ENCODE assay signal across 2 cellular contexts in the genomic region with DNA sequence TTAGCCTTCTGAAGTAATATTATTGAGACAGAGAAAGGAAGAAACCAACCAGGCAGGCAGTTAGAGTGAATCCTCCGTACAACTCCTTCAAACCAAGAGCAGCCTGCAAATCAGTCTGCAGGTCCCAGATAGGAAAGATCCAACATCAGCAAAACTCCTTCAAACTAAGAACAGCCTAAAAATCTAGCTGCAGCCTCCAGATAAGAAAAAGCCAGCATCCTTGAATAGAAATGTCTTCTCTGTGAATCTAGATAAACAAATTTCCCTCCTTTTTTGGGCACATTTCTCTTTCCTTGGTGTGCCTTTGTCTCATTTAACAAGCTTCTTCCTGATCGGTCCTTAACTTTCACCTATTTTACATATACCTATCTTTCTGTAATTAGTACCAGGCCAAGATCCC.
TF ChIP-seq lines count a peak whose summit lies in the region.

No MANE protein-coding gene starts in this region.

TF ChIP-seq in SK-N-SH, 30 proteins besides CTCF, POLR2A, EP300 and RAD21 (continued from another document):
- TF ChIP-seq, protein P1, sequence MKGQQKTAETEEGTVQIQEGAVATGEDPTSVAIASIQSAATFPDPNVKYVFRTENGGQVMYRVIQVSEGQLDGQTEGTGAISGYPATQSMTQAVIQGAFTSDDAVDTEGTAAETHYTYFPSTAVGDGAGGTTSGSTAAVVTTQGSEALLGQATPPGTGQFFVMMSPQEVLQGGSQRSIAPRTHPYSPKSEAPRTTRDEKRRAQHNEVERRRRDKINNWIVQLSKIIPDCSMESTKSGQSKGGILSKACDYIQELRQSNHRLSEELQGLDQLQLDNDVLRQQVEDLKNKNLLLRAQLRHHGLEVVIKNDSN (IDR thresholded peaks at IDR 0.05; ENCODE audit: borderline replicate concordance, low read depth), result no peak
- TF ChIP-seq EZH2phosphoT487 (IDR thresholded peaks at IDR 0.05; ENCODE audit: borderline replicate concordance, low read depth), result no peak
- TF ChIP-seq GATA2 (CRISPR knock-in tag; IDR thresholded peaks at IDR 0.05), result no peak
- TF ChIP-seq, protein P2, sequence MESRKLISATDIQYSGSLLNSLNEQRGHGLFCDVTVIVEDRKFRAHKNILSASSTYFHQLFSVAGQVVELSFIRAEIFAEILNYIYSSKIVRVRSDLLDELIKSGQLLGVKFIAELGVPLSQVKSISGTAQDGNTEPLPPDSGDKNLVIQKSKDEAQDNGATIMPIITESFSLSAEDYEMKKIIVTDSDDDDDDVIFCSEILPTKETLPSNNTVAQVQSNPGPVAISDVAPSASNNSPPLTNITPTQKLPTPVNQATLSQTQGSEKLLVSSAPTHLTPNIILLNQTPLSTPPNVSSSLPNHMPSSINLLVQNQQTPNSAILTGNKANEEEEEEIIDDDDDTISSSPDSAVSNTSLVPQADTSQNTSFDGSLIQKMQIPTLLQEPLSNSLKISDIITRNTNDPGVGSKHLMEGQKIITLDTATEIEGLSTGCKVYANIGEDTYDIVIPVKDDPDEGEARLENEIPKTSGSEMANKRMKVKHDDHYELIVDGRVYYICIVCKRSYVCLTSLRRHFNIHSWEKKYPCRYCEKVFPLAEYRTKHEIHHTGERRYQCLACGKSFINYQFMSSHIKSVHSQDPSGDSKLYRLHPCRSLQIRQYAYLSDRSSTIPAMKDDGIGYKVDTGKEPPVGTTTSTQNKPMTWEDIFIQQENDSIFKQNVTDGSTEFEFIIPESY (IDR thresholded peaks at IDR 0.05; ENCODE audit: borderline replicate concordance, low read depth), result no peak
- no peak for TF ChIP-seq MEF2A (IDR thresholded peaks at IDR 0.05; ENCODE audit: borderline replicate concordance, low read depth)
- no peak for TF ChIP-seq FOXM1 (IDR thresholded peaks at IDR 0.05; ENCODE audit: low read depth)
- TF ChIP-seq RXRA (IDR thresholded peaks at IDR 0.05; ENCODE audit: borderline replicate concordance, low read depth), result no peak
- TF ChIP-seq CHD2 (IDR thresholded peaks at IDR 0.05; ENCODE audit: low read length, partially characterized antibody), result no peak
- no peak for TF ChIP-seq POLR2AphosphoS5 (IDR thresholded peaks at IDR 0.05; ENCODE audit: low read depth, low read length)
- TF ChIP-seq NFIC (IDR thresholded peaks at IDR 0.05; ENCODE audit: borderline replicate concordance), result no peak
TF ChIP-seq in SK-N-SH: peak in this region for 0.

TF ChIP-seq in SK-N-SH treated with all-trans-retinoic acid at 6 μM for 48 hours, 23 proteins besides CTCF, POLR2A, EP300 and RAD21 (continued from another document):
- no peak for TF ChIP-seq TSHZ2 (CRISPR knock-in tag; IDR thresholded peaks at IDR 0.05)
